In genomic region chrX:11478971-11479370, GRCh38 we compare ENCODE assay signal across 17 cellular contexts.
"Had no signal": no experiment of that assay in that cellular context is flagged by ENCODE, and none has a peak within 500 bp of the region (broad histone marks: within the 10 kb centered on the region; RNA-seq: fewer than 3 reads in every experiment).

No MANE protein-coding gene starts in this region.

- H3K9me3 ChIP-seq: heart right ventricle, left ventricle myocardium inferior, ovary, right lobe of liver, thoracic aorta, upper lobe of left lung had no signal

- H3K4me1 Mint-ChIP-seq: stimulated activated effector memory CD8-positive, alpha-beta T cell treated with anti-CD3 and anti-CD28 coated beads, Interleukin-12 subunit alpha, Interleukin-12 subunit beta, amount 100 ng/mL, for 72 hours had no signal

- H3K36me3 Mint-ChIP-seq: stimulated activated effector memory CD8-positive, alpha-beta T cell treated with anti-CD3 and anti-CD28 coated beads, Interleukin-12 subunit alpha, Interleukin-12 subunit beta, amount 100 ng/mL, for 72 hours had no signal

- DNase-seq: activated CD4-positive, alpha-beta T cell treated with anti-CD3 and anti-CD28 coated beads for 1 hour; activated effector memory CD4-positive, alpha-beta T cell treated with anti-CD3 and anti-CD28 coated beads, Interleukin-2, amount 50 U/mL, for 16 hours; activated naive CD4-positive, alpha-beta T cell treated with anti-CD3 and anti-CD28 coated beads, Interleukin-2, amount 50 U/mL, for 16 hours; activated T-cell treated with anti-CD3 and anti-CD28 coated beads, Interleukin-2, amount 50 U/mL, for 72 hours; dermis blood vessel endothelial cell; erythroblast; heart right ventricle; kidney glomerular epithelial cell; left ventricle myocardium inferior; ovary; right lobe of liver; stimulated activated CD4-positive, alpha-beta T cell treated with anti-CD3 and anti-CD28 coated beads, Interleukin-4, amount 100 ng/mL, for 24 hours; T-helper 1 cell; T-helper 9 cell; upper lobe of left lung had no signal

- H3K27me3 ChIP-seq: ovary, right lobe of liver, upper lobe of left lung had no signal

- H3K4me1 ChIP-seq: heart right ventricle, left ventricle myocardium inferior, right lobe of liver, upper lobe of left lung had no signal

- ATAC-seq: activated T-cell treated with anti-CD3 and anti-CD28 coated beads, Interleukin-2, amount 50 U/mL, for 72 hours; heart right ventricle; right lobe of liver; stimulated activated effector memory CD8-positive, alpha-beta T cell treated with anti-CD3 and anti-CD28 coated beads, Interleukin-12 subunit alpha, Interleukin-12 subunit beta, amount 100 ng/mL, for 72 hours had no signal

- H3K27ac Mint-ChIP-seq: activated T-cell treated with anti-CD3 and anti-CD28 coated beads, Interleukin-2, amount 50 U/mL, for 72 hours; stimulated activated effector memory CD8-positive, alpha-beta T cell treated with anti-CD3 and anti-CD28 coated beads, Interleukin-12 subunit alpha, Interleukin-12 subunit beta, amount 100 ng/mL, for 72 hours had no signal

- H3K4me3 ChIP-seq: heart right ventricle, left ventricle myocardium inferior, ovary, right lobe of liver, thoracic aorta, upper lobe of left lung had no signal

- H3K4me3 Mint-ChIP-seq: activated T-cell treated with anti-CD3 and anti-CD28 coated beads, Interleukin-2, amount 50 U/mL, for 72 hours; stimulated activated effector memory CD8-positive, alpha-beta T cell treated with anti-CD3 and anti-CD28 coated beads, Interleukin-12 subunit alpha, Interleukin-12 subunit beta, amount 100 ng/mL, for 72 hours had no signal

- H3K36me3 ChIP-seq: heart right ventricle, left ventricle myocardium inferior, ovary, right lobe of liver, thoracic aorta, upper lobe of left lung had no signal

- H3K27ac ChIP-seq: heart right ventricle, left ventricle myocardium inferior, ovary, right lobe of liver, thoracic aorta, upper lobe of left lung had no signal

- H3K9me3 Mint-ChIP-seq: activated T-cell treated with anti-CD3 and anti-CD28 coated beads, Interleukin-2, amount 50 U/mL, for 72 hours; stimulated activated effector memory CD8-positive, alpha-beta T cell treated with anti-CD3 and anti-CD28 coated beads, Interleukin-12 subunit alpha, Interleukin-12 subunit beta, amount 100 ng/mL, for 72 hours had no signal
